14 cellular contexts compared by ENCODE assay signal in the genomic region with DNA sequence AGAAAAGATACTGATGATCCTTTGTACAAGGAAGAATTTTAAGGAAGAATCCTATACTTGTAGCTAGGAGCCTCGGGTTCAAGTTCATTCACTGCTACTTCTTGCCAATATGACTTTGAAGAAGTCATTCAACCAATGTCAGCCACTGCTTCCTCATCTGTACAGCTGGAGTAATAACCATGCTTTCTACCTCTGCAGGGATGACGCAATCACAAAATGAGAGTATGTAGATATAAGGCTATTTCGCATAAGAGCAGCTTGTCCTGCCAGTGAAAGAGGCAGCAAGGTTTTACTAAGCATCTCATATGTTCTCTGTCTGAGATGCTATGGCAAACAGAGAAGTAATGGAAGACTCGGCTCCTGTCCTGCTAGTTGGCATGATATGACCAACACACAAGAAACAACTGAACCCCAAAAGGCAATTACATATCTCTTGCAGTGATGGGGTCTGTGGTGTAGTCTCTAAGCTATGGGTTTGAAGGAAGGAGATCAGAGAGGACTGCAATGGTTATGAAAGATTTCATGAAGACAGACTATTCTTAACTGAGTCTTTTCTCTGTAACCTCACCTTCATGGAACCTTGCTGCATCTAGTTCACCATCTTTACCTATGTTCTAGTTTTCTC. TPM values are rescaled to one million over a fixed set of nuclear protein-coding genes. Genes with fewer than 3 reads are reported as not detected.
DNase-seq lines count a peak whose midpoint lies in the region; ATAC-seq and TF ChIP-seq lines count a peak whose summit lies in the region.
"Had no signal": no experiment of that assay in that cellular context is flagged by ENCODE, and none has a peak within 500 bp of the region (broad histone marks: within the 10 kb centered on the region; RNA-seq: fewer than 3 reads in every experiment).

No MANE protein-coding gene starts in this region.

- H3K27ac Mint-ChIP-seq in CD14-positive monocyte (peak overlapping the region in 3 of 7 donors; percentile 8 to 25 (median 23)), immature natural killer cell (peak overlapping the region; percentile 3 to 84 (median 54))
- peak overlapping the region; percentile 65 for H3K27ac Mint-ChIP-seq in activated CD8-positive, alpha-beta T cell treated with anti-CD3 and anti-CD28 coated beads for 36 hours
- H3K27ac Mint-ChIP-seq: endodermal cell; T-helper 1 cell treated with Interleukin-12 subunit alpha and Interleukin-12 subunit beta and Interleukin-4 antibody, amounts not matched to agents 30 μg/mL and 1 μg/mL, for 36 hours had no signal

- in situ Hi-C loops in KBM-7 (cut with MboI; ENCODE audit: low pct_unique_long_range_greater_than_20kb, low sequenced_read_pairs) = no loop called here

- H3K27me3 Mint-ChIP-seq in CD14-positive monocyte (ENCODE audit: low read depth in 3 of 3) = no peaks in the 10 kb centered on the region
- H3K27me3 Mint-ChIP-seq in activated CD8-positive, alpha-beta T cell treated with anti-CD3 and anti-CD28 coated beads for 36 hours = no peaks in the 10 kb centered on the region
- no peaks in the 10 kb centered on the region for H3K27me3 Mint-ChIP-seq in immature natural killer cell (ENCODE audit: low read depth in 3 of 3)

- CTCF ChIA-PET in activated CD8-positive, alpha-beta T cell treated with anti-CD3 and anti-CD28 coated beads for 36 hours (lab: Charles Lee) = interaction anchor here (0.8 to 2.0 kb wide), 7 partner anchors 15 to 182 kb away, joined by 3 to 7 read pairs (median 3); no protein-coding TSS in a partner anchor

- TF ChIP-seq CTCF in CD14-positive monocyte (IDR thresholded peaks at IDR 0.05) = no peak
- no peak for TF ChIP-seq CTCF in activated CD8-positive, alpha-beta T cell treated with anti-CD3 and anti-CD28 coated beads for 36 hours (IDR thresholded peaks at IDR 0.05)

- H3K4me3 Mint-ChIP-seq in CD14-positive monocyte (no peak overlapping the region), immature natural killer cell (no peak overlapping the region)
- no peak overlapping the region for H3K4me3 Mint-ChIP-seq in activated CD8-positive, alpha-beta T cell treated with anti-CD3 and anti-CD28 coated beads for 36 hours
- H3K4me3 Mint-ChIP-seq: endodermal cell; T-helper 1 cell treated with Interleukin-12 subunit alpha and Interleukin-12 subunit beta and Interleukin-4 antibody, amounts not matched to agents 30 μg/mL and 1 μg/mL, for 36 hours had no signal

- POLR2A ChIA-PET in activated CD8-positive, alpha-beta T cell treated with anti-CD3 and anti-CD28 coated beads for 36 hours (lab: Charles Lee) = interaction anchor here (0.8 to 1.3 kb wide), 3 partner anchors 10 to 90 kb away, joined by 3 read pairs; no protein-coding TSS in a partner anchor

- intact Hi-C loops in CD14-positive monocyte (cut with micrococcal nuclease) (no loop called here), head of caudate nucleus (cut with DNase I) (no loop called here)
- intact Hi-C loops in activated CD8-positive, alpha-beta T cell treated with anti-CD3 and anti-CD28 coated beads for 36 hours (cut with micrococcal nuclease) = no loop called here

- H3K36me3 Mint-ChIP-seq in CD14-positive monocyte = peaks cover 21 to 24% of the 10 kb centered on the region in 2 donors
- peaks cover 48% of the 10 kb centered on the region for H3K36me3 Mint-ChIP-seq in activated CD8-positive, alpha-beta T cell treated with anti-CD3 and anti-CD28 coated beads for 36 hours (ENCODE audit: low read depth)
- no peaks in the 10 kb centered on the region for H3K36me3 Mint-ChIP-seq in immature natural killer cell

- ATAC-seq in activated CD8-positive, alpha-beta T cell treated with anti-CD3 and anti-CD28 coated beads for 36 hours = peak; percentile 43

- peaks cover 46% of the 10 kb centered on the region for H3K4me1 Mint-ChIP-seq in CD14-positive monocyte
- peaks cover 65% of the 10 kb centered on the region for H3K4me1 Mint-ChIP-seq in activated CD8-positive, alpha-beta T cell treated with anti-CD3 and anti-CD28 coated beads for 36 hours (ENCODE audit: low read depth)
- H3K4me1 Mint-ChIP-seq in immature natural killer cell = peaks cover 69 to 79% of the 10 kb centered on the region in 2 donors

- no peaks in the 10 kb centered on the region for H3K9me3 Mint-ChIP-seq in CD14-positive monocyte
- H3K9me3 Mint-ChIP-seq in activated CD8-positive, alpha-beta T cell treated with anti-CD3 and anti-CD28 coated beads for 36 hours = peaks cover 2% of the 10 kb centered on the region
- H3K9me3 Mint-ChIP-seq in immature natural killer cell = no peaks in the 10 kb centered on the region
- H3K9me3 Mint-ChIP-seq: endodermal cell; T-helper 1 cell treated with Interleukin-12 subunit alpha and Interleukin-12 subunit beta and Interleukin-4 antibody, amounts not matched to agents 30 μg/mL and 1 μg/mL, for 36 hours had no signal

- DNase-seq in CD14-positive monocyte (ENCODE audit: low spot score) = peak; percentile 57
- DNase-seq in KBM-7 = peak; percentile 59
- no peak for DNase-seq in activated CD8-positive, alpha-beta T cell treated with anti-CD3 and anti-CD28 coated beads for 36 hours
- DNase-seq in immature natural killer cell = no peak
- DNase-seq in putamen (ENCODE audit: low spot score) = no peak
- no peak for DNase-seq in head of caudate nucleus
- no peak for DNase-seq in HK-2 (ENCODE audit: unreplicated experiment)
- DNase-seq in glomerular visceral epithelial cell (ENCODE audit: extremely low spot score) = no peak
- DNase-seq: DMS79 treated with DMSO at 0.1 percent for 48 hours, endodermal cell, glutamatergic neuron, midbrain, NCI-H1417 treated with DMSO at 0.1 percent for 48 hours had no signal

RNA-seq across cellular contexts. Expression of a gene that starts 9.2 kb away (rescaled TPM):
- polyA plus RNA-seq in CD14-positive monocyte (10 to 100 TPM in 1 of 2 donors, 1 to 10 TPM in 1; 9.8 to 10.8 TPM), immature natural killer cell (100 to 1,000 TPM in 1 of 3 donors, 10 to 100 TPM in 2; 23.1 to 121 (median 38.2) TPM)
- total RNA-seq in activated CD8-positive, alpha-beta T cell treated with anti-CD3 and anti-CD28 coated beads for 36 hours = 100 to 1,000 TPM; 114 to 115 TPM

Comparison
In these comparisons a context has a peak if more than half of its experiments do, and no peak if none do; other contexts are left out.
1. DNase-seq: peak in CD14-positive monocyte (single experiment) and KBM-7 (single experiment); none in activated CD8-positive, alpha-beta T cell treated with anti-CD3 and anti-CD28 coated beads for 36 hours (single experiment), immature natural killer cell (0 of 3), putamen (single experiment), head of caudate nucleus (0 of 42), HK-2 (single experiment) and glomerular visceral epithelial cell (single experiment).